Comparison of ENCODE assay signal across 20 cellular contexts in the genomic region with DNA sequence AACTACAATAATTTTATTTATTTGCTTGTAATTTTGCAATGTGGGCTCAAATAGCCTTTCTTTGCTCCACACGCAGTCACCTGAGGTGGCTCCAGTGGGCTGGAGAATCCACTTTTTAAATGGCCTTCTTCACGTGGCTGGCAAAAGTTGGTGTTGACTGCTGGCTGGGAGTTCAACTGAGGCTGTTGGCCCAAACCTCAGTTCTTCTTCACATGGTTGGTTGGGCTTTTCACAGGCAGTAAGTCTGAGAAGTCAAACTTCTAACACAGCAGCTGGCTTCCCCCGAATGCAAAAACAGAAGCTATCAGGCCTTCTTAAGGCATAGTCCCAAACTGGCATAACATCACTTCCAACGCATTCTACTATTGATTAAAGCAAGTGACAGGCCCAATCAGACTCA.
"Had no signal": no experiment of that assay in that cellular context is flagged by ENCODE, and none has a peak within 500 bp of the region (broad histone marks: within the 10 kb centered on the region; RNA-seq: fewer than 3 reads in every experiment).

No MANE protein-coding gene starts in this region.

- ATAC-seq: activated CD4-positive, CD25-positive, alpha-beta regulatory T cell treated with anti-CD3 and anti-CD28 coated beads, Interleukin-2, amount 50 U/mL, for 24 hours; activated CD8-positive, alpha-beta T cell treated with anti-CD3 and anti-CD28 coated beads for 36 hours had no signal

- H3K9me3 Mint-ChIP-seq: central memory CD8-positive, alpha-beta T cell had no signal

- DNase-seq: activated CD4-positive, alpha-beta T cell treated with anti-CD3 and anti-CD28 coated beads for 4 hours; activated CD8-positive, alpha-beta memory T cell treated with anti-CD3 and anti-CD28 coated beads, Interleukin-2, amount 50 U/mL, for 48 hours; activated CD8-positive, alpha-beta T cell treated with anti-CD3 and anti-CD28 coated beads for 36 hours; activated naive CD4-positive, alpha-beta T cell treated with anti-CD3 and anti-CD28 coated beads, Interleukin-2, amount 50 U/mL, for 16 hours; activated T-cell treated with anti-CD3 and anti-CD28 coated beads, Interleukin-2, amount 50 U/mL, for 1 hour; MG63; MV-4-11; NCI-H1092 treated with DMSO at 0.1 percent for 48 hours; NCI-H1417 treated with DMSO at 0.1 percent for 48 hours; NCI-H1694; NCI-H2029; NCI-H2107; NCI-H2171 treated with DMSO at 0.1 percent for 48 hours; NCI-H226; NCI-H526 treated with DMSO at 0.1 percent for 48 hours; NCI-H82; NK-92 treated with Interleukin-12 subunit alpha and Interleukin-12 subunit beta, amount 100 ng/mL, for 24 hours; SHP77 treated with DMSO at 0.1 percent for 48 hours had no signal

- H3K4me3 ChIP-seq: MG63 had no signal

- H3K27me3 Mint-ChIP-seq: activated CD8-positive, alpha-beta T cell treated with anti-CD3 and anti-CD28 coated beads for 36 hours; central memory CD8-positive, alpha-beta T cell had no signal
